2 cellular contexts compared by ENCODE assay signal in the genomic region with DNA sequence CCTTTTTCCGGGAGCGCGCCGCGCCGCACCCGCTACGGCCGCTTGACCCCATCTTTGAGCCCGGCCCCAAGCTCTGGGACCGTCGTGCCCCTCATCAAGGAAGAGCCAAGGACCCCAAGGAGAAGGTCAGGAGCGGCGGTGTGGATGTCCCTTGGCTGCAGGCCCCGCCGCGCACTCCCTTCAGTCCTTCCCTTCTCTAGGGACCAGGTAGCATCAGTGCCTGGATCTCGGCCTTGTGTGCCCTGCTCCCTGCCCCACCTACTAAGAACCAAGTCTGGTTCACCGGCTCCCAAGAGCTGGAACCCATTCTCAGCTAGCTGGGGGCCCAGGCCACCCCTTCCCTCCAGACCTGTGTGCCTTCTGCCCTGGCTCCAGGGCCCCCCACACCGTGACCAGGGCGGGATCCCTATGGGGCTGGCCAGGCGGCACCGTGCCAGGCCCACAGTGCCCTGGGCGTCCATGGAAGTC.
TF ChIP-seq lines count a peak whose summit lies in the region.

No MANE protein-coding gene starts in this region.

TF ChIP-seq in K562, 482 proteins besides CTCF, POLR2A, EP300 and RAD21 (continued from another document):
- TF ChIP-seq USF1 (CRISPR knock-in tag; IDR thresholded peaks at IDR 0.05) (0 out of 2 replicates have a peak, but pooled peaks have one; percentile 13), ARNT (IDR thresholded peaks at IDR 0.05) (no peak), NFIC (IDR thresholded peaks at IDR 0.05) (0 out of 2 replicates have a peak, but pooled peaks have one; percentile 2), SP1 (CRISPR knock-in tag; IDR thresholded peaks at IDR 0.05) (no peak)

TF ChIP-seq in HepG2, 621 proteins besides CTCF, POLR2A, EP300 and RAD21 (continued from another document):
- TF ChIP-seq, protein P1, sequence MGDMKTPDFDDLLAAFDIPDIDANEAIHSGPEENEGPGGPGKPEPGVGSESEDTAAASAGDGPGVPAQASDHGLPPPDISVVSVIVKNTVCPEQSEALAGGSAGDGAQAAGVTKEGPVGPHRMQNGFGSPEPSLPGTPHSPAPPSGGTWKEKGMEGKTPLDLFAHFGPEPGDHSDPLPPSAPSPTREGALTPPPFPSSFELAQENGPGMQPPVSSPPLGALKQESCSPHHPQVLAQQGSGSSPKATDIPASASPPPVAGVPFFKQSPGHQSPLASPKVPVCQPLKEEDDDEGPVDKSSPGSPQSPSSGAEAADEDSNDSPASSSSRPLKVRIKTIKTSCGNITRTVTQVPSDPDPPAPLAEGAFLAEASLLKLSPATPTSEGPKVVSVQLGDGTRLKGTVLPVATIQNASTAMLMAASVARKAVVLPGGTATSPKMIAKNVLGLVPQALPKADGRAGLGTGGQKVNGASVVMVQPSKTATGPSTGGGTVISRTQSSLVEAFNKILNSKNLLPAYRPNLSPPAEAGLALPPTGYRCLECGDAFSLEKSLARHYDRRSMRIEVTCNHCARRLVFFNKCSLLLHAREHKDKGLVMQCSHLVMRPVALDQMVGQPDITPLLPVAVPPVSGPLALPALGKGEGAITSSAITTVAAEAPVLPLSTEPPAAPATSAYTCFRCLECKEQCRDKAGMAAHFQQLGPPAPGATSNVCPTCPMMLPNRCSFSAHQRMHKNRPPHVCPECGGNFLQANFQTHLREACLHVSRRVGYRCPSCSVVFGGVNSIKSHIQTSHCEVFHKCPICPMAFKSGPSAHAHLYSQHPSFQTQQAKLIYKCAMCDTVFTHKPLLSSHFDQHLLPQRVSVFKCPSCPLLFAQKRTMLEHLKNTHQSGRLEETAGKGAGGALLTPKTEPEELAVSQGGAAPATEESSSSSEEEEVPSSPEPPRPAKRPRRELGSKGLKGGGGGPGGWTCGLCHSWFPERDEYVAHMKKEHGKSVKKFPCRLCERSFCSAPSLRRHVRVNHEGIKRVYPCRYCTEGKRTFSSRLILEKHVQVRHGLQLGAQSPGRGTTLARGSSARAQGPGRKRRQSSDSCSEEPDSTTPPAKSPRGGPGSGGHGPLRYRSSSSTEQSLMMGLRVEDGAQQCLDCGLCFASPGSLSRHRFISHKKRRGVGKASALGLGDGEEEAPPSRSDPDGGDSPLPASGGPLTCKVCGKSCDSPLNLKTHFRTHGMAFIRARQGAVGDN (CRISPR knock-in tag; IDR thresholded peaks at IDR 0.05), result peak; percentile 3; the same call in 1 of the 2 replicates
- TF ChIP-seq, protein P2, sequence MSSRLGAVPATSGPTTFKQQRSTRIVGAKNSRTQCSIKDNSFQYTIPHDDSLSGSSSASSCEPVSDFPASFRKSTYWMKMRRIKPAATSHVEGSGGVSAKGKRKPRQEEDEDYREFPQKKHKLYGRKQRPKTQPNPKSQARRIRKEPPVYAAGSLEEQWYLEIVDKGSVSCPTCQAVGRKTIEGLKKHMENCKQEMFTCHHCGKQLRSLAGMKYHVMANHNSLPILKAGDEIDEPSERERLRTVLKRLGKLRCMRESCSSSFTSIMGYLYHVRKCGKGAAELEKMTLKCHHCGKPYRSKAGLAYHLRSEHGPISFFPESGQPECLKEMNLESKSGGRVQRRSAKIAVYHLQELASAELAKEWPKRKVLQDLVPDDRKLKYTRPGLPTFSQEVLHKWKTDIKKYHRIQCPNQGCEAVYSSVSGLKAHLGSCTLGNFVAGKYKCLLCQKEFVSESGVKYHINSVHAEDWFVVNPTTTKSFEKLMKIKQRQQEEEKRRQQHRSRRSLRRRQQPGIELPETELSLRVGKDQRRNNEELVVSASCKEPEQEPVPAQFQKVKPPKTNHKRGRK (CRISPR knock-in tag; IDR thresholded peaks at IDR 0.05), result no peak
- TF ChIP-seq ZBTB33 (CRISPR knock-in tag; IDR thresholded peaks at IDR 0.05), result 0 out of 2 replicates have a peak, but pooled peaks have one; percentile 8
